Comparison of ENCODE assay signal across 1 cellular context in the genomic region with DNA sequence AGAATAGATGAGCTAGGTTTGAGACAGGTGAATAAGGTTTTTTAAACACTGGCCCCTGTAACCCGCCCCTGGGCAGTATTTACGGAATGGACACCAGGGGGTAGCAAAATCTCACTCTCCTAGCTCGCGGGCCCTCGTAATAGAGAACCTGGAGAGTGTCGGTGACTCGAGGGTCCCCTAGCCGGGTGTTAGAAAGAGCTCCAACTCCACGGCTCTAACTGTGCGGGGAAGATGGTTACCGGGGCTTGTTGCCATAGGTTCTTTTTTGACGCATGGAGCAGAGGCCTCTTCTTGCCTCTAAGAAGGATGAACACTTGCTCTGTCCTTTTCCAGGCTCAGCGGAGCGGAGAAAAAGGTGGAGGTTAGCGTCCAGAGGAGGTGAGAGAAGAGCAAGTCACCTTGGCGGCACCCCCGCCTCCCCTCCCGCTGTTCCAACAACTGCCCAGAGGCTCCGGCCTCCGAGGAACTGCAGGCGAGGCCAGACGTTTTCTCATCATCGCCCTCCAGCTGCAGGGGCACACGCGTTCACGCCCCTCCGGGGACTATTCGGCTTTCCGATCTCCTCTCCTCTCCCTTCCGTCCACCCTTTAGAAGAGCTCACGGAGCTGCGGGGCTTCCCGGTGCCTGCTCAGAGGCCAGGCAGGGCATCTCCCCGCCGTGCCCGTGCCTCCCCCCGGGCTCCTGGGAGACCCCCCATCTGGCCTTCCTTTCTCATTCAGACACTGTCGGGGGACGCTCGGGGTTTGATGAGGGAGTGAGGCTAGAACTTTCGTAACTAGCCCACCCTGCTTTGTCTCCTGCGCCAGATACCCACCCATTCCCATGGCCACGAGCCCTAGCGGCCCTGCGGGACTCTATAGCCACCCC.
TF ChIP-seq lines count a peak whose summit lies in the region.

No MANE protein-coding gene starts in this region.

TF ChIP-seq in HepG2, 621 proteins besides CTCF, POLR2A, EP300 and RAD21 (continued from another document and continues in another):
- TF ChIP-seq, protein P1, sequence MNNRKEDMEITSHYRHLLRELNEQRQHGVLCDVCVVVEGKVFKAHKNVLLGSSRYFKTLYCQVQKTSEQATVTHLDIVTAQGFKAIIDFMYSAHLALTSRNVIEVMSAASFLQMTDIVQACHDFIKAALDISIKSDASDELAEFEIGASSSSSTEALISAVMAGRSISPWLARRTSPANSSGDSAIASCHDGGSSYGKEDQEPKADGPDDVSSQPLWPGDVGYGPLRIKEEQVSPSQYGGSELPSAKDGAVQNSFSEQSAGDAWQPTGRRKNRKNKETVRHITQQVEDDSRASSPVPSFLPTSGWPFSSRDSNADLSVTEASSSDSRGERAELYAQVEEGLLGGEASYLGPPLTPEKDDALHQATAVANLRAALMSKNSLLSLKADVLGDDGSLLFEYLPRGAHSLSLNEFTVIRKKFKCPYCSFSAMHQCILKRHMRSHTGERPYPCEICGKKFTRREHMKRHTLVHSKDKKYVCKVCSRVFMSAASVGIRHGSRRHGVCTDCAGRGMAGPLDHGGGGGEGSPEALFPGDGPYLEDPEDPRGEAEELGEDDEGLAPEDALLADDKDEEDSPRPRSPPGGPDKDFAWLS (CRISPR knock-in tag; IDR thresholded peaks at IDR 0.05; ENCODE audit: borderline replicate concordance), result no peak
- no peak for TF ChIP-seq SMAD9 (CRISPR knock-in tag; IDR thresholded peaks at IDR 0.05)
- TF ChIP-seq ZSCAN9 (CRISPR knock-in tag; IDR thresholded peaks at IDR 0.05; ENCODE audit: borderline replicate concordance), result no peak
- TF ChIP-seq ZNF652 (CRISPR knock-in tag; IDR thresholded peaks at IDR 0.05; ENCODE audit: borderline replicate concordance, low read depth), result no peak
- TF ChIP-seq HMGXB3 (CRISPR knock-in tag; IDR thresholded peaks at IDR 0.05; ENCODE audit: borderline replicate concordance), result peak; percentile 41; the same call in 1 of the 2 replicates
- no peak for TF ChIP-seq DDIT3 (CRISPR knock-in tag; IDR thresholded peaks at IDR 0.05)
- TF ChIP-seq ZIK1 (CRISPR knock-in tag; IDR thresholded peaks at IDR 0.05; ENCODE audit: borderline replicate concordance, low read depth), result no peak
- TF ChIP-seq GTF3A (CRISPR knock-in tag; conservative IDR thresholded peaks at IDR 0.05), result no peak
- TF ChIP-seq, protein P2, sequence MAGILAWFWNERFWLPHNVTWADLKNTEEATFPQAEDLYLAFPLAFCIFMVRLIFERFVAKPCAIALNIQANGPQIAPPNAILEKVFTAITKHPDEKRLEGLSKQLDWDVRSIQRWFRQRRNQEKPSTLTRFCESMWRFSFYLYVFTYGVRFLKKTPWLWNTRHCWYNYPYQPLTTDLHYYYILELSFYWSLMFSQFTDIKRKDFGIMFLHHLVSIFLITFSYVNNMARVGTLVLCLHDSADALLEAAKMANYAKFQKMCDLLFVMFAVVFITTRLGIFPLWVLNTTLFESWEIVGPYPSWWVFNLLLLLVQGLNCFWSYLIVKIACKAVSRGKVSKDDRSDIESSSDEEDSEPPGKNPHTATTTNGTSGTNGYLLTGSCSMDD (CRISPR knock-in tag; IDR thresholded peaks at IDR 0.05), result no peak
- TF ChIP-seq, protein P3, sequence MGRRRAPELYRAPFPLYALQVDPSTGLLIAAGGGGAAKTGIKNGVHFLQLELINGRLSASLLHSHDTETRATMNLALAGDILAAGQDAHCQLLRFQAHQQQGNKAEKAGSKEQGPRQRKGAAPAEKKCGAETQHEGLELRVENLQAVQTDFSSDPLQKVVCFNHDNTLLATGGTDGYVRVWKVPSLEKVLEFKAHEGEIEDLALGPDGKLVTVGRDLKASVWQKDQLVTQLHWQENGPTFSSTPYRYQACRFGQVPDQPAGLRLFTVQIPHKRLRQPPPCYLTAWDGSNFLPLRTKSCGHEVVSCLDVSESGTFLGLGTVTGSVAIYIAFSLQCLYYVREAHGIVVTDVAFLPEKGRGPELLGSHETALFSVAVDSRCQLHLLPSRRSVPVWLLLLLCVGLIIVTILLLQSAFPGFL (CRISPR knock-in tag; IDR thresholded peaks at IDR 0.05), result no peak
- TF ChIP-seq CAMTA2 (CRISPR knock-in tag; IDR thresholded peaks at IDR 0.05; ENCODE audit: borderline replicate concordance), result no peak
- TF ChIP-seq ZNF629 (CRISPR knock-in tag; conservative IDR thresholded peaks at IDR 0.05), result no peak
- 0 out of 2 replicates have a peak, but pooled peaks have one; percentile 13 for TF ChIP-seq HNRNPL (IDR thresholded peaks at IDR 0.05; ENCODE audit: low read depth, low read length)
- no peak for TF ChIP-seq DR1 (CRISPR knock-in tag; IDR thresholded peaks at IDR 0.05)
- TF ChIP-seq ZNF619 (CRISPR knock-in tag; IDR thresholded peaks at IDR 0.05), result peak; percentile 76
- no peak for TF ChIP-seq SOX13 (IDR thresholded peaks at IDR 0.05)
- TF ChIP-seq SOX13 (CRISPR knock-in tag; conservative IDR thresholded peaks at IDR 0.05 in 1 of 2, IDR thresholded peaks at IDR 0.05 in 1 of 2), result peak in 1 of 2 experiments; percentile 32; a peak in 1 of 4 replicates
- peak; percentile 67; the same call in 1 of the 2 replicates for TF ChIP-seq GATAD2A (CRISPR knock-in tag; IDR thresholded peaks at IDR 0.05)
- no peak for TF ChIP-seq TRIM24 (CRISPR knock-in tag; IDR thresholded peaks at IDR 0.05)
- TF ChIP-seq RNF219 (CRISPR knock-in tag; IDR thresholded peaks at IDR 0.05), result no peak
- TF ChIP-seq, protein P4, sequence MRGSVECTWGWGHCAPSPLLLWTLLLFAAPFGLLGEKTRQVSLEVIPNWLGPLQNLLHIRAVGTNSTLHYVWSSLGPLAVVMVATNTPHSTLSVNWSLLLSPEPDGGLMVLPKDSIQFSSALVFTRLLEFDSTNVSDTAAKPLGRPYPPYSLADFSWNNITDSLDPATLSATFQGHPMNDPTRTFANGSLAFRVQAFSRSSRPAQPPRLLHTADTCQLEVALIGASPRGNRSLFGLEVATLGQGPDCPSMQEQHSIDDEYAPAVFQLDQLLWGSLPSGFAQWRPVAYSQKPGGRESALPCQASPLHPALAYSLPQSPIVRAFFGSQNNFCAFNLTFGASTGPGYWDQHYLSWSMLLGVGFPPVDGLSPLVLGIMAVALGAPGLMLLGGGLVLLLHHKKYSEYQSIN (CRISPR knock-in tag; IDR thresholded peaks at IDR 0.05; ENCODE audit: borderline replicate concordance), result no peak
- no peak for TF ChIP-seq ONECUT2 (CRISPR knock-in tag; IDR thresholded peaks at IDR 0.05)
- 0 out of 2 replicates have a peak, but pooled peaks have one; percentile 27 for TF ChIP-seq ZNF567 (CRISPR knock-in tag; IDR thresholded peaks at IDR 0.05; ENCODE audit: borderline replicate concordance)
- no peak for TF ChIP-seq ZNF333 (CRISPR knock-in tag; IDR thresholded peaks at IDR 0.05; ENCODE audit: borderline replicate concordance)
- no peak for TF ChIP-seq FOSL1 (CRISPR knock-in tag; IDR thresholded peaks at IDR 0.05; ENCODE audit: borderline replicate concordance)
- no peak for TF ChIP-seq NFKBIZ (CRISPR knock-in tag; IDR thresholded peaks at IDR 0.05)
- TF ChIP-seq KLF6 (CRISPR knock-in tag; IDR thresholded peaks at IDR 0.05), result no peak
- TF ChIP-seq ZNF318 (CRISPR knock-in tag; IDR thresholded peaks at IDR 0.05), result no peak
- peak; percentile 24; the same call in 1 of the 2 replicates for TF ChIP-seq BCL6 (CRISPR knock-in tag; IDR thresholded peaks at IDR 0.05)
- TF ChIP-seq ZNF232 (CRISPR knock-in tag; IDR thresholded peaks at IDR 0.05; ENCODE audit: borderline replicate concordance), result peak; percentile 56; the same call in 1 of the 2 replicates
- TF ChIP-seq ZNF616 (CRISPR knock-in tag; IDR thresholded peaks at IDR 0.05; ENCODE audit: low read depth), result no peak
- no peak for TF ChIP-seq PAF1 (CRISPR knock-in tag; IDR thresholded peaks at IDR 0.05)
